In genomic region chr1:110111081-110111480, GRCh38 we compare ENCODE assay signal across 29 cellular contexts. TPM values are rescaled to one million over a fixed set of nuclear protein-coding genes. Genes with fewer than 3 reads are reported as not detected.
DNase-seq lines count a peak whose midpoint lies in the region; ATAC-seq lines count a peak whose summit lies in the region.
"Had no signal": no experiment of that assay in that cellular context is flagged by ENCODE, and none has a peak within 500 bp of the region (broad histone marks: within the 10 kb centered on the region; RNA-seq: fewer than 3 reads in every experiment).

No MANE protein-coding gene starts in this region.

- H3K9ac ChIP-seq in Karpas-422 (ENCODE audit: low read length) (peak overlapping the region; percentile 45), mesendoderm (ENCODE audit: low read length) (no peak overlapping the region)
- H3K9ac ChIP-seq: BLaER1 had no signal

- no peak overlapping the region for H2BK15ac ChIP-seq in mesendoderm (replicated peaks; ENCODE audit: low read depth)

- peak; percentile 12 for DNase-seq in NCI-H82 (lab: John Stamatoyannopoulos, UW)
- DNase-seq in NCI-H82 treated with DMSO at 0.1 percent for 48 hours (lab: John Stamatoyannopoulos, UW; ENCODE audit: unreplicated experiment): no peak
- peak; percentile 32 for DNase-seq in Right ventricle myocardium inferior (ENCODE audit: missing footprints)
- DNase-seq in left ventricle myocardium superior: no peak
- no peak for DNase-seq in Karpas-422
- DNase-seq in mesendoderm: peak; percentile 25
- DNase-seq in kidney glomerular epithelial cell (lab: John Stamatoyannopoulos, UW): no peak
- DNase-seq in hippocampal formation (lab: John Stamatoyannopoulos, UW): no peak
- DNase-seq: 8988T; ACHN; BE2C; C1 segment of cervical spinal cord; CD4-positive, alpha-beta memory T cell; CD4-positive, CD25-positive, alpha-beta regulatory T cell; CD8-positive, alpha-beta memory T cell; COR-L47; DMS153; DMS53; DMS79; DND-41; EL; GDM1 had no signal

- no peak overlapping the region for H4K5ac ChIP-seq in mesendoderm (ENCODE audit: low read length)

- H3K79me1 ChIP-seq in mesendoderm (ENCODE audit: low read length): no peaks in the 10 kb centered on the region

- no peak overlapping the region for H3K4me3 ChIP-seq in Karpas-422 (ENCODE audit: low read length)
- H3K4me3 ChIP-seq in mesendoderm (ENCODE audit: low read length): no peak overlapping the region
- H3K4me3 ChIP-seq: BLaER1, GM12878 had no signal

- intact Hi-C loops in Right ventricle myocardium inferior (cut with DNase I) (no loop called here), left ventricle myocardium superior (cut with micrococcal nuclease) (no loop called here)

- no peak overlapping the region for H2BK5ac ChIP-seq in mesendoderm (ENCODE audit: low read length)

- H2AK5ac ChIP-seq in mesendoderm (ENCODE audit: low read length): no peak overlapping the region

- H3K9me2 ChIP-seq in Karpas-422 (replicated peaks; ENCODE audit: insufficient read depth, low read length): no peaks in the 10 kb centered on the region

- no peak overlapping the region for H3K4ac ChIP-seq in mesendoderm (ENCODE audit: low read depth, low read length)

- ATAC-seq in Right ventricle myocardium inferior (no peak), left ventricle myocardium superior (no peak)
- ATAC-seq: GM12878 had no signal

- H2BK120ac ChIP-seq in mesendoderm (ENCODE audit: low read depth, low read length): no peak overlapping the region

- H3K4me1 ChIP-seq in Karpas-422 (ENCODE audit: low read length) (peaks cover 84% of the 10 kb centered on the region), mesendoderm (ENCODE audit: control insufficient read depth, low read depth, low read length) (no peaks in the 10 kb centered on the region)

- H3K36me3 ChIP-seq in Karpas-422 (ENCODE audit: insufficient read depth, low read length) (no peaks in the 10 kb centered on the region), mesendoderm (ENCODE audit: control insufficient read depth, insufficient read depth, low read length) (no peaks in the 10 kb centered on the region)
- H3K36me3 ChIP-seq: BE2C, BLaER1 had no signal

- H3K79me2 ChIP-seq in Karpas-422 (ENCODE audit: low read length): no peaks in the 10 kb centered on the region
- H3K79me2 ChIP-seq in mesendoderm (ENCODE audit: control insufficient read depth, insufficient read depth, low read length): no peaks in the 10 kb centered on the region

- no peak overlapping the region for H3K23ac ChIP-seq in mesendoderm (ENCODE audit: low read length)

- H3K56ac ChIP-seq in mesendoderm (ENCODE audit: low read length): no peak overlapping the region

- no peak overlapping the region for H4K8ac ChIP-seq in mesendoderm (ENCODE audit: low read depth, low read length)

- H3K9me3 ChIP-seq in Karpas-422 (ENCODE audit: low read length): no peaks in the 10 kb centered on the region
- H3K9me3 ChIP-seq: BE2C, BLaER1 had no signal

- peak overlapping the region; percentile 31 for H3K4me2 ChIP-seq in Karpas-422 (ENCODE audit: low read depth, low read length, poor library complexity, severe bottlenecking)
- no peak overlapping the region for H3K4me2 ChIP-seq in mesendoderm (ENCODE audit: low read length)
- H3K4me2 ChIP-seq: BLaER1 had no signal

- H3K27me3 ChIP-seq in Karpas-422 (ENCODE audit: low read length) (no peaks in the 10 kb centered on the region), mesendoderm (ENCODE audit: insufficient read depth, low read length, poor library complexity) (no peaks in the 10 kb centered on the region)
- H3K27me3 ChIP-seq: BE2C, BLaER1 had no signal

- no peak overlapping the region for H2AFZ ChIP-seq in Karpas-422 (ENCODE audit: low read length)

- H3K27ac ChIP-seq in Karpas-422 (ENCODE audit: low read length): peak overlapping the region; percentile 80
- H3K27ac ChIP-seq in mesendoderm (ENCODE audit: low read depth, low read length): no peak overlapping the region
- H3K27ac ChIP-seq: BLaER1 had no signal

- H4K20me1 ChIP-seq in Karpas-422 (ENCODE audit: insufficient read depth, low read depth, low read length): no peaks in the 10 kb centered on the region
- H4K20me1 ChIP-seq: BLaER1 had no signal

- no CpG with 5 or more reads among the region's 4 CpGs for WGBS in mesendoderm (ENCODE audit: extremely low coverage, insufficient coverage, low lambda C conversion rate)

- no peak overlapping the region for H3K18ac ChIP-seq in mesendoderm (ENCODE audit: low read length)

RNA-seq across cellular contexts. Expression of gene UBL4B, which starts 1.2 kb away (rescaled TPM):
- total RNA-seq in Right ventricle myocardium inferior (not detected), left ventricle myocardium superior (not detected)
- 0.19 and 0.47 TPM in 2 replicates for total RNA-seq in Karpas-422 (2014; rRNA removed; shearing (Covaris generic); ENCODE audit: low replicate concordance)
- polyA plus RNA-seq in mesendoderm (2013, experiment 1 of 2): 0.03 TPM
- 0.04 TPM for polyA plus RNA-seq in mesendoderm (2013, experiment 2 of 2)
- total RNA-seq: A673; CD4-positive, alpha-beta memory T cell; CD4-positive, CD25-positive, alpha-beta regulatory T cell; CD8-positive, alpha-beta memory T cell; Daoy; G401 had no signal
- polyA plus RNA-seq: AG04450; CD14-positive monocyte; CD4-positive, alpha-beta memory T cell; CD4-positive, CD25-positive, alpha-beta regulatory T cell; CD8-positive, alpha-beta memory T cell had no signal

RNA-seq across cellular contexts. Expression of gene SLC6A17, which starts 39.2 kb away (rescaled TPM):
- total RNA-seq in Right ventricle myocardium inferior (not detected), left ventricle myocardium superior (not detected)
- not detected in 2 replicates for total RNA-seq in Karpas-422 (2014; rRNA removed; shearing (Covaris generic); ENCODE audit: low replicate concordance)
- polyA plus RNA-seq in mesendoderm (2013, experiment 1 of 2): 1.6 TPM
- 1.6 TPM for polyA plus RNA-seq in mesendoderm (2013, experiment 2 of 2)
- total RNA-seq: A673; CD4-positive, alpha-beta memory T cell; CD4-positive, CD25-positive, alpha-beta regulatory T cell; GM12878 had no signal
- polyA plus RNA-seq: CD14-positive monocyte; CD4-positive, alpha-beta memory T cell; CD4-positive, CD25-positive, alpha-beta regulatory T cell; CD8-positive, alpha-beta memory T cell; GM12878 had no signal

RNA-seq across cellular contexts. Expression of gene ALX3, which starts 40.6 kb away (rescaled TPM):
- not detected for total RNA-seq in Right ventricle myocardium inferior
- not detected for total RNA-seq in left ventricle myocardium superior
- not detected in 2 replicates for total RNA-seq in Karpas-422 (2014; rRNA removed; shearing (Covaris generic); ENCODE audit: low replicate concordance)
- polyA plus RNA-seq in mesendoderm (2013, experiment 1 of 2): 0.21 TPM
- polyA plus RNA-seq in mesendoderm (2013, experiment 2 of 2): 0.24 TPM
- total RNA-seq: CD4-positive, alpha-beta memory T cell; CD4-positive, CD25-positive, alpha-beta regulatory T cell; CD8-positive, alpha-beta memory T cell; Daoy; G401; GM12878 had no signal
- polyA plus RNA-seq: AG04450; CD14-positive monocyte; CD4-positive, alpha-beta memory T cell; CD4-positive, CD25-positive, alpha-beta regulatory T cell; CD8-positive, alpha-beta memory T cell; GM12878 had no signal

Comparison
In these comparisons a context has a peak if more than half of its experiments do, and no peak if none do; other contexts are left out.
1. DNase-seq: peak in NCI-H82 (single experiment), Right ventricle myocardium inferior (single experiment) and mesendoderm (single experiment); none in NCI-H82 treated with DMSO at 0.1 percent for 48 hours (single experiment), left ventricle myocardium superior (single experiment), Karpas-422 (single experiment), kidney glomerular epithelial cell (single experiment) and hippocampal formation (0 of 2).